ENCODE assay signal across 8 cellular contexts in genomic region chr2:99066602-99067001, GRCh38.
DNase-seq lines count a peak whose midpoint lies in the region; ATAC-seq and TF ChIP-seq lines count a peak whose summit lies in the region.

No MANE protein-coding gene starts in this region.

- H3K36me3 Mint-ChIP-seq in chondrocyte (ENCODE audit: low read depth): no peaks in the 10 kb centered on the region

- BruUV-seq in Panc1 (replicated peaks; lab: Mats Ljungman, UMichigan): no TSS peak

- intact Hi-C loops in Right ventricle myocardium inferior (cut with DNase I) (no loop called here), left ventricle myocardium inferior (cut with micrococcal nuclease) (no loop called here), Panc1 (cut with micrococcal nuclease; ENCODE audit: unreplicated experiment) (loop anchor here (1.0 to 5.0 kb wide), 2 partner anchors 224 to 417 kb away; no protein-coding TSS in a partner anchor)

- in situ Hi-C loops in Panc1 (cut with HindIII; ENCODE audit: low pct_unique_long_range_greater_than_20kb, low sequenced_read_pairs): no loop called here

- no peak overlapping the region for H3K27ac ChIP-seq in left ventricle myocardium inferior (replicated peaks)
- no peak overlapping the region for H3K27ac ChIP-seq in Panc1 (ENCODE audit: low read length)

- no peak overlapping the region for H3K4me3 Mint-ChIP-seq in chondrocyte (ENCODE audit: unreplicated experiment)

- H3K4me3 ChIP-seq in left ventricle myocardium inferior: no peak overlapping the region
- no peak overlapping the region for H3K4me3 ChIP-seq in Panc1 (ENCODE audit: low read depth in 2 of 2, low read length in 2 of 2)

- peak; percentile 64 for ATAC-seq in Right ventricle myocardium inferior
- peak; percentile 98 for ATAC-seq in GM21529 (IDR thresholded peaks at IDR 0.05; ENCODE audit: unreplicated experiment)
- peak; percentile 96 for ATAC-seq in Panc1

- H3K4me1 ChIP-seq in left ventricle myocardium inferior (no peaks in the 10 kb centered on the region), Panc1 (ENCODE audit: control insufficient read depth, insufficient read depth, low read length) (no peaks in the 10 kb centered on the region)

- H3K27me3 Mint-ChIP-seq in chondrocyte (ENCODE audit: low read depth): peaks cover 9% of the 10 kb centered on the region

- H3K36me3 ChIP-seq in left ventricle myocardium inferior (no peaks in the 10 kb centered on the region), Panc1 (ENCODE audit: control insufficient read depth, insufficient read depth, low read length) (no peaks in the 10 kb centered on the region)

- H3K27ac Mint-ChIP-seq in chondrocyte (ENCODE audit: unreplicated experiment): no peak overlapping the region

- H3K27me3 ChIP-seq in left ventricle myocardium inferior (ENCODE audit: low read depth) (no peaks in the 10 kb centered on the region), Panc1 (ENCODE audit: control insufficient read depth, insufficient read depth, low read length) (peaks cover 11% of the 10 kb centered on the region; the same call in 1 of the 2 replicates)

- H3K4me1 Mint-ChIP-seq in chondrocyte (ENCODE audit: low read depth): no peaks in the 10 kb centered on the region

- DNase-seq in Right ventricle myocardium inferior (ENCODE audit: missing footprints) (no peak), left ventricle myocardium inferior (no peak), HPDE6-E6E7 (ENCODE audit: extremely low spot score) (peak; percentile 53), Panc1 (ENCODE audit: low read depth, low spot score) (no peak), chondrocyte (ENCODE audit: low spot score) (no peak), midbrain (lab: John Stamatoyannopoulos, UW) (peak; percentile 40), OCI-M2 (lab: John Stamatoyannopoulos, UW; ENCODE audit: unreplicated experiment) (no peak)

- H3K9me3 ChIP-seq in left ventricle myocardium inferior (replicated peaks): no peaks in the 10 kb centered on the region
- no peaks in the 10 kb centered on the region for H3K9me3 ChIP-seq in Panc1 (ENCODE audit: control insufficient read depth, insufficient read depth, low read depth, low read length)

- CTCF ChIA-PET in Panc1 (lab: Charles Lee): interaction anchor here (0.7 to 2.6 kb wide), 2 partner anchors 229 to 417 kb away, joined by 8 to 15 read pairs; no protein-coding TSS in a partner anchor

- TF ChIP-seq CTCF in left ventricle myocardium inferior (IDR thresholded peaks at IDR 0.05; ENCODE audit: borderline replicate concordance): no peak
- peak; percentile 64 for TF ChIP-seq CTCF in Panc1 (IDR thresholded peaks at IDR 0.05)
- peak; percentile 62 for TF ChIP-seq CTCF in chondrocyte (IDR thresholded peaks at IDR 0.05)

- POLR2A ChIA-PET in Panc1 (lab: Charles Lee): no interaction called here

- H3K9me3 Mint-ChIP-seq in chondrocyte (ENCODE audit: low read depth): no peaks in the 10 kb centered on the region

Comparison
In these comparisons a context has a peak if more than half of its experiments do, and no peak if none do; other contexts are left out.
1. DNase-seq: peak in HPDE6-E6E7 (single experiment) and midbrain (single experiment); none in Right ventricle myocardium inferior (single experiment), left ventricle myocardium inferior (single experiment), Panc1 (single experiment), chondrocyte (single experiment) and OCI-M2 (single experiment).
2. Peak in every context shown above with its lines, with median percentiles within 50 percentile points of each other: ATAC-seq.